9 cellular contexts compared by ENCODE assay signal in the genomic region with DNA sequence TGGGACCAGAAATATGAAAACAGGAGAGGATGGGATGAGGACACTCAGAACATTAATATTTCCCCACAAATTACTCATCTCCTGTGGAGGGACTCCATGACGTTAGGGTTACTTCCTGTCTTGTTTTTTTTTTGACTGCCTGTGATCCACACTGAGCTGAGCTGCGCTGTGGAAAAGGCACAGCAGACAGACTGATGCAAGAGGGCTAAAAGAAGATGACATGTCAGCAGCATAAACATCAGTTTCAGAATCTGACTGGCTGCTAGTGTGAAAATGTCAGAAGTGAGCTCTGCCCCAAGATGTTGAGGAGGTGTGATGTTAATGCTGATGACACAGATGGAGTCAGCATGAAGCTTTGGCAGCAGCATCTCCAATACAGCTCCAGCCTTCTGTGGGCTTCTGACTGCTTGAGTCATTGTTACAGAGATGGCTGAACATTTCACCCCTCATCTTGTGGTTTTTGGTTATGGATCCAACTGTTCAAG.
A peak's percentile ranks its signal among the peaks of the same experiment; 100 is the strongest.
DNase-seq lines count a peak whose midpoint lies in the region; ATAC-seq and TF ChIP-seq lines count a peak whose summit lies in the region.
"Had no signal": no experiment of that assay in that cellular context is flagged by ENCODE, and none has a peak within 500 bp of the region (broad histone marks: within the 10 kb centered on the region; RNA-seq: fewer than 3 reads in every experiment).

No MANE protein-coding gene starts in this region.

- no peaks in the 10 kb centered on the region for H3K9me3 ChIP-seq in RWPE2 (ENCODE audit: severe bottlenecking)

- H3K27me3 ChIP-seq in RWPE2 (ENCODE audit: insufficient read depth, poor library complexity, severe bottlenecking): no peaks in the 10 kb centered on the region

- H3K27ac ChIP-seq in RWPE2 (ENCODE audit: poor library complexity, severe bottlenecking): peak overlapping the region; percentile 81

- peak; percentile 97 for DNase-seq in GM04504 (ENCODE audit: low read depth)
- no peak for DNase-seq in RWPE2 (ENCODE audit: low spot score)
- peak; percentile 99 for DNase-seq in fibroblast of the aortic adventitia (ENCODE audit: low read depth)
- peak; percentile 52 for DNase-seq in pulmonary artery endothelial cell (ENCODE audit: low read depth, low spot score)
- DNase-seq in NCI-H128 (lab: John Stamatoyannopoulos, UW; ENCODE audit: unreplicated experiment): no peak
- no peak for DNase-seq in NCI-H82 (lab: John Stamatoyannopoulos, UW)
- no peak for DNase-seq in activated naive CD4-positive, alpha-beta T cell treated with anti-CD3 and anti-CD28 coated beads, Interleukin-2, amount 50 U/mL, for 16 hours
- DNase-seq: activated T-cell treated with anti-CD3 and anti-CD28 coated beads, Interleukin-2, amount 50 U/mL, for 1 hour had no signal

- peaks cover 21% of the 10 kb centered on the region for H3K4me1 ChIP-seq in RWPE2 (ENCODE audit: insufficient read depth, poor library complexity, severe bottlenecking)

- H3K36me3 ChIP-seq in RWPE2 (ENCODE audit: low read depth): no peaks in the 10 kb centered on the region

- H3K4me3 ChIP-seq in RWPE2 (ENCODE audit: severe bottlenecking): no peak overlapping the region
- no peak overlapping the region for H3K4me3 ChIP-seq in fibroblast of the aortic adventitia (ENCODE audit: low read depth, low read length)

- TF ChIP-seq CTCF in RWPE2 (IDR thresholded peaks at IDR 0.05; ENCODE audit: poor library complexity, severe bottlenecking) (no peak), fibroblast of the aortic adventitia (IDR thresholded peaks at IDR 0.05; ENCODE audit: insufficient read depth, low read length) (no peak)

- ATAC-seq in RWPE2 (ENCODE audit: low read depth) (peak; percentile 91), GM19463 (IDR thresholded peaks at IDR 0.05; ENCODE audit: unreplicated experiment) (no peak)

Comparison
In these comparisons a context has a peak if more than half of its experiments do, and no peak if none do; other contexts are left out.
1. DNase-seq: peak in GM04504 (single experiment), fibroblast of the aortic adventitia (single experiment) and pulmonary artery endothelial cell (single experiment); none in RWPE2 (single experiment), NCI-H128 (single experiment), NCI-H82 (single experiment) and activated naive CD4-positive, alpha-beta T cell treated with anti-CD3 and anti-CD28 coated beads, Interleukin-2, amount 50 U/mL, for 16 hours (single experiment).